ENCODE assay signal across 9 cellular contexts in genomic region chr13:50810998-50811397, GRCh38.
DNase-seq lines count a peak whose midpoint lies in the region; ATAC-seq, FAIRE-seq and TF ChIP-seq lines count a peak whose summit lies in the region.
"Had no signal": no experiment of that assay in that cellular context is flagged by ENCODE, and none has a peak within 500 bp of the region (broad histone marks: within the 10 kb centered on the region; RNA-seq: fewer than 3 reads in every experiment).

No MANE protein-coding gene starts in this region.

- DNase-seq in medulla oblongata (ENCODE audit: extremely low spot score) (peak; percentile 57), caudate nucleus (lab: John Stamatoyannopoulos, UW) (no peak), urothelium cell line (ENCODE audit: low spot score) (no peak), NCI-H774 (lab: John Stamatoyannopoulos, UW) (no peak), NCI-H748 (lab: John Stamatoyannopoulos, UW; ENCODE audit: unreplicated experiment) (no peak)
- DNase-seq: NCI-H2081 treated with DMSO at 0.1 percent for 48 hours had no signal

- ATAC-seq in GM18868 (IDR thresholded peaks at IDR 0.05; ENCODE audit: unreplicated experiment) (peak; percentile 92), HG03571 (IDR thresholded peaks at IDR 0.05; ENCODE audit: unreplicated experiment) (peak; percentile 95)

- CTCF ChIA-PET in HEK293 (lab: Yijun Ruan, JAX): interaction anchor here (0.5 to 0.8 kb wide), 2 partner anchors 10 to 821 kb away, joined by 4 read pairs; no protein-coding TSS in a partner anchor

- POLR2A ChIA-PET in HEK293 (lab: Yijun Ruan, JAX): no interaction called here

- no peak overlapping the region for H3K27ac ChIP-seq in HEK293 (ENCODE audit: extremely low read depth, low read depth, low read length)
- H3K27ac ChIP-seq in caudate nucleus (ENCODE audit: low read depth, low read length): no peak overlapping the region

- no peak overlapping the region for H3K4me3 ChIP-seq in HEK293 (ENCODE audit: low read depth, low read length)

- no peaks in the 10 kb centered on the region for H3K4me1 ChIP-seq in HEK293 (ENCODE audit: control insufficient read depth, insufficient read depth, low read length)

- no peak for TF ChIP-seq CTCF in HEK293 (tag by site-specific recombination; IDR thresholded peaks at IDR 0.05)

- no peak for FAIRE-seq in urothelium cell line (lab: Jason Lieb, UNC)

- no peaks in the 10 kb centered on the region for H3K9me3 ChIP-seq in HEK293 (ENCODE audit: control insufficient read depth, insufficient read depth, low read depth, low read length)

- no peaks in the 10 kb centered on the region for H3K36me3 ChIP-seq in HEK293 (ENCODE audit: control insufficient read depth in 2 of 2, insufficient read depth in 1 of 2, low read length in 2 of 2)

TF ChIP-seq in HEK293, 187 proteins besides CTCF, POLR2A, EP300 and RAD21:
- TF ChIP-seq ZSCAN23 (tag by site-specific recombination; IDR thresholded peaks at IDR 0.05): no peak
- TF ChIP-seq, protein P1, sequence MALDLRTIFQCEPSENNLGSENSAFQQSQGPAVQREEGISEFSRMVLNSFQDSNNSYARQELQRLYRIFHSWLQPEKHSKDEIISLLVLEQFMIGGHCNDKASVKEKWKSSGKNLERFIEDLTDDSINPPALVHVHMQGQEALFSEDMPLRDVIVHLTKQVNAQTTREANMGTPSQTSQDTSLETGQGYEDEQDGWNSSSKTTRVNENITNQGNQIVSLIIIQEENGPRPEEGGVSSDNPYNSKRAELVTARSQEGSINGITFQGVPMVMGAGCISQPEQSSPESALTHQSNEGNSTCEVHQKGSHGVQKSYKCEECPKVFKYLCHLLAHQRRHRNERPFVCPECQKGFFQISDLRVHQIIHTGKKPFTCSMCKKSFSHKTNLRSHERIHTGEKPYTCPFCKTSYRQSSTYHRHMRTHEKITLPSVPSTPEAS (tag by site-specific recombination; IDR thresholded peaks at IDR 0.05): peak; percentile 50; the same call in 1 of the 2 replicates
- TF ChIP-seq PRDM1 (tag by site-specific recombination; IDR thresholded peaks at IDR 0.05): 0 out of 2 replicates have a peak, but pooled peaks have one; percentile 17
